ENCODE assay signal across 24 cellular contexts in the genomic region with DNA sequence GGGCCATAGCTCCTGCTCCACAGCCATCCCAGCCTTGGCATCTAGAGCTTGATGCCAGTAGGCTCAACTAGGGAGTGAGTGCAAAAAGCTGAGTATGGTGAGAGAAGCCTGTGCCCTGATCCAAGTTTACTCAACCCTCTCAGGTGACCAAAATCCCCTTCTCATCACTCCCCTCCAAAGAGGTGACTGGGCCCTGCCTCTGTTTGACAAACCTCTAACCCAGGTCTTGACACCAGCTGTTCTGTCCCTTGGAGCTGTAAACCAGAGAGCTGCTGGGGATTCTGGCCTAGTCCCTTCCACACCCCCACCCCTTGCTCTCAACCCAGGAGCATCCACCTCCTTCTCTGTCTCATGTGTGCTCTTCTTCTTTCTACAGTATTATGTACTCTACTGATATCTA.
A peak's percentile ranks its signal among the peaks of the same experiment; 100 is the strongest.
DNase-seq lines count a peak whose midpoint lies in the region; ATAC-seq, FAIRE-seq and TF ChIP-seq lines count a peak whose summit lies in the region.
"Had no signal": no experiment of that assay in that cellular context is flagged by ENCODE, and none has a peak within 500 bp of the region (broad histone marks: within the 10 kb centered on the region; RNA-seq: fewer than 3 reads in every experiment).

No MANE protein-coding gene starts in this region.

- POLR2A ChIA-PET in activated CD4-positive, alpha-beta memory T cell treated with anti-CD3 and anti-CD28 coated beads for 36 hours (lab: Charles Lee) = interaction anchor here (0.8 kb wide), 1 partner anchor 81 kb away, joined by 3 read pairs; no protein-coding TSS in a partner anchor
- POLR2A ChIA-PET in activated CD4-positive, alpha-beta memory T cell treated with anti-CD3 and anti-CD28 coated beads, Interleukin-2, amount 10 ng/mL, durations not matched to agents 7 days and 5 days (lab: Charles Lee) = interaction anchor here (1.3 to 1.8 kb wide), 2 partner anchors 18 to 66 kb away, joined by 3 to 4 read pairs; no protein-coding TSS in a partner anchor

- intact Hi-C loops in activated CD4-positive, alpha-beta memory T cell treated with anti-CD3 and anti-CD28 coated beads for 36 hours (cut with micrococcal nuclease) = loop anchor here (1.0 to 5.0 kb wide), 2 partner anchors 8 to 246 kb away; no protein-coding TSS in a partner anchor

- peak; percentile 62 for FAIRE-seq in bronchial epithelial cell (lab: Jason Lieb, UNC)
- FAIRE-seq: A204.1, GM18507 had no signal

- no peaks in the 10 kb centered on the region for H3K9me3 Mint-ChIP-seq in activated CD4-positive, alpha-beta memory T cell treated with anti-CD3 and anti-CD28 coated beads for 36 hours
- no peaks in the 10 kb centered on the region for H3K9me3 Mint-ChIP-seq in activated CD4-positive, alpha-beta memory T cell treated with anti-CD3 and anti-CD28 coated beads, Interleukin-2, amount 10 ng/mL, durations not matched to agents 7 days and 5 days
- H3K9me3 Mint-ChIP-seq in IgD-negative memory B cell = peaks cover 0 to 1% (median 0%) of the 10 kb centered on the region in 3 donors
- no peaks in the 10 kb centered on the region for H3K9me3 Mint-ChIP-seq in stimulated activated effector memory CD8-positive, alpha-beta T cell treated with anti-CD3 and anti-CD28 coated beads, Interleukin-12 subunit alpha, Interleukin-12 subunit beta, amount 100 ng/mL, for 72 hours
- H3K9me3 Mint-ChIP-seq: dendritic cell treated with granulocyte-macrophage colony-stimulating factor and Interleukin-4, amounts not matched to agents 40 ng/mL and 50 ng/mL, for 4 days; T-helper 1 cell treated with Interleukin-12 subunit alpha and Interleukin-12 subunit beta and Interleukin-4 antibody, amounts not matched to agents 30 μg/mL and 1 μg/mL, for 36 hours had no signal

- no peak for TF ChIP-seq CTCF in bronchial epithelial cell (IDR thresholded peaks at IDR 0.05; ENCODE audit: insufficient read depth, low read length, severe bottlenecking)

- H3K4me3 Mint-ChIP-seq in activated CD4-positive, alpha-beta memory T cell treated with anti-CD3 and anti-CD28 coated beads for 36 hours = no peak overlapping the region
- no peak overlapping the region for H3K4me3 Mint-ChIP-seq in activated CD4-positive, alpha-beta memory T cell treated with anti-CD3 and anti-CD28 coated beads, Interleukin-2, amount 10 ng/mL, durations not matched to agents 7 days and 5 days
- H3K4me3 Mint-ChIP-seq in IgD-negative memory B cell = no peak overlapping the region
- no peak overlapping the region for H3K4me3 Mint-ChIP-seq in stimulated activated effector memory CD8-positive, alpha-beta T cell treated with anti-CD3 and anti-CD28 coated beads, Interleukin-12 subunit alpha, Interleukin-12 subunit beta, amount 100 ng/mL, for 72 hours
- H3K4me3 Mint-ChIP-seq: dendritic cell treated with granulocyte-macrophage colony-stimulating factor and Interleukin-4, amounts not matched to agents 40 ng/mL and 50 ng/mL, for 4 days; T-helper 1 cell treated with Interleukin-12 subunit alpha and Interleukin-12 subunit beta and Interleukin-4 antibody, amounts not matched to agents 30 μg/mL and 1 μg/mL, for 36 hours had no signal

- DNase-seq in activated CD4-positive, alpha-beta memory T cell treated with anti-CD3 and anti-CD28 coated beads for 36 hours = no peak
- no peak for DNase-seq in activated CD4-positive, alpha-beta memory T cell treated with anti-CD3 and anti-CD28 coated beads, Interleukin-2, amount 10 ng/mL, durations not matched to agents 7 days and 5 days
- no peak for DNase-seq in bronchial epithelial cell (ENCODE audit: low read depth)
- DNase-seq in stimulated activated effector memory CD8-positive, alpha-beta T cell treated with anti-CD3 and anti-CD28 coated beads, Interleukin-12 subunit alpha, Interleukin-12 subunit beta, amount 100 ng/mL, for 72 hours (ENCODE audit: low spot score in 2 of 2) = no peak
- DNase-seq in stimulated activated naive CD4-positive, alpha-beta T cell (lab: John Stamatoyannopoulos, UW) = no peak
- DNase-seq in LoVo (ENCODE audit: low spot score) = no peak
- DNase-seq in activated CD8-positive, alpha-beta memory T cell treated with anti-CD3 and anti-CD28 coated beads, Interleukin-2, amount 50 U/mL, for 4 hours = no peak
- DNase-seq: activated CD4-positive, alpha-beta T cell treated with anti-CD3 and anti-CD28 coated beads, Interleukin-2, amount 50 U/mL, for 48 hours; amniotic stem cell; DMS 273 treated with DMSO at 0.1 percent for 48 hours; H7; mammary epithelial cell; MG63; NCI-H1417 treated with DMSO at 0.1 percent for 48 hours; NCI-H510A; NK-92 treated with Interleukin-12 subunit alpha and Interleukin-12 subunit beta, amount 100 ng/mL, for 24 hours; retina had no signal

- ATAC-seq in stimulated activated effector memory CD8-positive, alpha-beta T cell treated with anti-CD3 and anti-CD28 coated beads, Interleukin-12 subunit alpha, Interleukin-12 subunit beta, amount 100 ng/mL, for 72 hours = peak; percentile 62

- CTCF ChIA-PET in activated CD4-positive, alpha-beta memory T cell treated with anti-CD3 and anti-CD28 coated beads for 36 hours (lab: Charles Lee) = interaction anchor here (1.4 kb wide), 1 partner anchor 245 kb away, joined by 4 read pairs; no protein-coding TSS in a partner anchor
- CTCF ChIA-PET in activated CD4-positive, alpha-beta memory T cell treated with anti-CD3 and anti-CD28 coated beads, Interleukin-2, amount 10 ng/mL, durations not matched to agents 7 days and 5 days (lab: Charles Lee) = interaction anchor here (0.6 kb wide), 2 partner anchors 46 to 1554 kb away, joined by 3 to 4 read pairs; no protein-coding TSS in a partner anchor

- peak overlapping the region; percentile 28 for H3K27ac Mint-ChIP-seq in activated CD4-positive, alpha-beta memory T cell treated with anti-CD3 and anti-CD28 coated beads for 36 hours
- no peak overlapping the region for H3K27ac Mint-ChIP-seq in activated CD4-positive, alpha-beta memory T cell treated with anti-CD3 and anti-CD28 coated beads, Interleukin-2, amount 10 ng/mL, durations not matched to agents 7 days and 5 days
- peak overlapping the region; percentile 30 to 84 (median 53) for H3K27ac Mint-ChIP-seq in IgD-negative memory B cell
- peak overlapping the region; percentile 85 for H3K27ac Mint-ChIP-seq in stimulated activated effector memory CD8-positive, alpha-beta T cell treated with anti-CD3 and anti-CD28 coated beads, Interleukin-12 subunit alpha, Interleukin-12 subunit beta, amount 100 ng/mL, for 72 hours
- H3K27ac Mint-ChIP-seq: dendritic cell treated with granulocyte-macrophage colony-stimulating factor and Interleukin-4, amounts not matched to agents 40 ng/mL and 50 ng/mL, for 4 days; T-helper 1 cell treated with Interleukin-12 subunit alpha and Interleukin-12 subunit beta and Interleukin-4 antibody, amounts not matched to agents 30 μg/mL and 1 μg/mL, for 36 hours had no signal

- H3K27me3 ChIP-seq in bronchial epithelial cell (ENCODE audit: control insufficient read depth, insufficient read depth, low read length) = no peaks in the 10 kb centered on the region
- H3K27me3 ChIP-seq: cardiac muscle cell, MG63, SJSA1 had no signal

- peaks cover 62% of the 10 kb centered on the region for H3K36me3 Mint-ChIP-seq in activated CD4-positive, alpha-beta memory T cell treated with anti-CD3 and anti-CD28 coated beads for 36 hours
- peaks cover 85% of the 10 kb centered on the region for H3K36me3 Mint-ChIP-seq in activated CD4-positive, alpha-beta memory T cell treated with anti-CD3 and anti-CD28 coated beads, Interleukin-2, amount 10 ng/mL, durations not matched to agents 7 days and 5 days (ENCODE audit: low read depth)
- H3K36me3 Mint-ChIP-seq in IgD-negative memory B cell = peaks cover 10% of the 10 kb centered on the region
- peaks cover 91% of the 10 kb centered on the region for H3K36me3 Mint-ChIP-seq in stimulated activated effector memory CD8-positive, alpha-beta T cell treated with anti-CD3 and anti-CD28 coated beads, Interleukin-12 subunit alpha, Interleukin-12 subunit beta, amount 100 ng/mL, for 72 hours

- H3K4me1 Mint-ChIP-seq in activated CD4-positive, alpha-beta memory T cell treated with anti-CD3 and anti-CD28 coated beads for 36 hours (ENCODE audit: low read depth) = peaks cover 51% of the 10 kb centered on the region
- H3K4me1 Mint-ChIP-seq in activated CD4-positive, alpha-beta memory T cell treated with anti-CD3 and anti-CD28 coated beads, Interleukin-2, amount 10 ng/mL, durations not matched to agents 7 days and 5 days = peaks cover 53% of the 10 kb centered on the region
- H3K4me1 Mint-ChIP-seq in IgD-negative memory B cell = peaks cover 9 to 13% (median 13%) of the 10 kb centered on the region in 3 donors
- H3K4me1 Mint-ChIP-seq in stimulated activated effector memory CD8-positive, alpha-beta T cell treated with anti-CD3 and anti-CD28 coated beads, Interleukin-12 subunit alpha, Interleukin-12 subunit beta, amount 100 ng/mL, for 72 hours = peaks cover 56% of the 10 kb centered on the region

- H3K4me3 ChIP-seq in bronchial epithelial cell (ENCODE audit: low read depth, low read length) = no peak overlapping the region
- H3K4me3 ChIP-seq: cardiac muscle cell, MG63, SJSA1 had no signal

- peaks cover 12% of the 10 kb centered on the region for H3K36me3 ChIP-seq in bronchial epithelial cell (ENCODE audit: control insufficient read depth, insufficient read depth, low read length)
- H3K36me3 ChIP-seq: cardiac muscle cell had no signal

- no peaks in the 10 kb centered on the region for H3K27me3 Mint-ChIP-seq in activated CD4-positive, alpha-beta memory T cell treated with anti-CD3 and anti-CD28 coated beads for 36 hours
- H3K27me3 Mint-ChIP-seq in activated CD4-positive, alpha-beta memory T cell treated with anti-CD3 and anti-CD28 coated beads, Interleukin-2, amount 10 ng/mL, durations not matched to agents 7 days and 5 days = no peaks in the 10 kb centered on the region
- H3K27me3 Mint-ChIP-seq in IgD-negative memory B cell = peaks cover 1% of the 10 kb centered on the region
- H3K27me3 Mint-ChIP-seq: dendritic cell treated with granulocyte-macrophage colony-stimulating factor and Interleukin-4, amounts not matched to agents 40 ng/mL and 50 ng/mL, for 4 days had no signal
